Comparison of ENCODE assay signal across 9 cellular contexts in genomic region chr4:2788101-2788500, GRCh38. TPM values are rescaled to one million over a fixed set of nuclear protein-coding genes. Genes with fewer than 3 reads are reported as not detected.
DNase-seq lines count a peak whose midpoint lies in the region; ATAC-seq and TF ChIP-seq lines count a peak whose summit lies in the region.
"Had no signal": no experiment of that assay in that cellular context is flagged by ENCODE, and none has a peak within 500 bp of the region (broad histone marks: within the 10 kb centered on the region; RNA-seq: fewer than 3 reads in every experiment).

No MANE protein-coding gene starts in this region.

- WGBS in esophagus muscularis mucosa: 88% methylated on average over 7 of the region's 7 CpGs

- peaks cover 35 to 45% (median 39%) of the 10 kb centered on the region in 4 donors for H3K4me1 ChIP-seq in esophagus muscularis mucosa

- TF ChIP-seq CTCF in RWPE1 (conservative IDR thresholded peaks at IDR 0.05; ENCODE audit: low read depth) (no peak), esophagus muscularis mucosa (IDR thresholded peaks at IDR 0.05) (no peak), Calu3 (IDR thresholded peaks at IDR 0.05; ENCODE audit: unreplicated experiment) (no peak)

- intact Hi-C loops in esophagus muscularis mucosa (cut with DNase I) (no loop called here), Calu3 (cut with micrococcal nuclease; ENCODE audit: unreplicated experiment) (no loop called here)

- no TSS peak for BruUV-seq in Calu3 (replicated peaks; lab: Mats Ljungman, UMichigan)

- H3K27ac ChIP-seq in RWPE1: peak overlapping the region; percentile 38
- H3K27ac ChIP-seq in esophagus muscularis mucosa (replicated peaks in 1 of 4): peak overlapping the region; percentile 10 to 54 (median 44)
- peak overlapping the region; percentile 30 for H3K27ac ChIP-seq in substantia nigra (ENCODE audit: low read depth, low read length, poor library complexity, severe bottlenecking)

- no peak for DNase-seq in activated T-cell treated with anti-CD3 and anti-CD28 coated beads, Interleukin-2, amount 50 U/mL, for 24 hours
- DNase-seq in activated T-cell treated with anti-CD3 and anti-CD28 coated beads for 4 hours (no peak), RWPE1 (ENCODE audit: low spot score) (no peak), esophagus muscularis mucosa (ENCODE audit: extremely low spot score) (no peak), substantia nigra (lab: John Stamatoyannopoulos, UW) (no peak), Calu3 (no peak)
- DNase-seq: NCI-H187 had no signal

- no peaks in the 10 kb centered on the region for H3K27me3 ChIP-seq in esophagus muscularis mucosa

- peaks cover 8% of the 10 kb centered on the region for H3K9me3 Mint-ChIP-seq in activated T-cell treated with anti-CD3 and anti-CD28 coated beads, Interleukin-2, amount 50 U/mL, for 24 hours
- no peaks in the 10 kb centered on the region for H3K9me3 Mint-ChIP-seq in Calu3 (ENCODE audit: low read depth, unreplicated experiment)

- POLR2A ChIA-PET in RWPE1 (lab: Yijun Ruan, JAX; ENCODE audit: low non-redundant PET): no interaction called here

- no peak overlapping the region for H3K4me3 ChIP-seq in esophagus muscularis mucosa

- H3K36me3 ChIP-seq in esophagus muscularis mucosa: no peaks in the 10 kb centered on the region

- H3K27ac Mint-ChIP-seq in activated T-cell treated with anti-CD3 and anti-CD28 coated beads, Interleukin-2, amount 50 U/mL, for 24 hours: peak overlapping the region; percentile 95
- H3K27ac Mint-ChIP-seq in Calu3 (ENCODE audit: unreplicated experiment): no peak overlapping the region

- H3K36me3 Mint-ChIP-seq in activated T-cell treated with anti-CD3 and anti-CD28 coated beads, Interleukin-2, amount 50 U/mL, for 24 hours (ENCODE audit: low read depth): no peaks in the 10 kb centered on the region
- no peaks in the 10 kb centered on the region for H3K36me3 Mint-ChIP-seq in Calu3 (ENCODE audit: insufficient read depth, unreplicated experiment)

- ATAC-seq in HG03432 (IDR thresholded peaks at IDR 0.05; ENCODE audit: unreplicated experiment) (no peak), HG02970 (IDR thresholded peaks at IDR 0.05; ENCODE audit: low FRiP score, unreplicated experiment) (no peak)

- H3K9me3 ChIP-seq in esophagus muscularis mucosa: peaks cover 0 to 2% (median 0%) of the 10 kb centered on the region in 4 donors

- no peak overlapping the region for H3K4me3 Mint-ChIP-seq in activated T-cell treated with anti-CD3 and anti-CD28 coated beads, Interleukin-2, amount 50 U/mL, for 24 hours
- no peak overlapping the region for H3K4me3 Mint-ChIP-seq in Calu3 (ENCODE audit: low read depth, unreplicated experiment)

- peaks cover 66% of the 10 kb centered on the region for H3K4me1 Mint-ChIP-seq in activated T-cell treated with anti-CD3 and anti-CD28 coated beads, Interleukin-2, amount 50 U/mL, for 24 hours (ENCODE audit: low read depth)
- peaks cover 6% of the 10 kb centered on the region for H3K4me1 Mint-ChIP-seq in Calu3 (ENCODE audit: low read depth, unreplicated experiment)

- CTCF ChIA-PET in RWPE1 (lab: Yijun Ruan, JAX) (no interaction called here), Calu3 (lab: Charles Lee) (interaction anchor here (1.1 kb wide), 1 partner anchor 9 kb away, joined by 3 read pairs; no protein-coding TSS in a partner anchor)

- no peak for TF ChIP-seq EP300 in esophagus muscularis mucosa (IDR thresholded peaks at IDR 0.05)

- TF ChIP-seq POLR2A in esophagus muscularis mucosa (IDR thresholded peaks at IDR 0.05; ENCODE audit: low read depth): no peak

- H3K27me3 Mint-ChIP-seq in activated T-cell treated with anti-CD3 and anti-CD28 coated beads, Interleukin-2, amount 50 U/mL, for 24 hours: no peaks in the 10 kb centered on the region
- no peaks in the 10 kb centered on the region for H3K27me3 Mint-ChIP-seq in Calu3 (ENCODE audit: unreplicated experiment)

RNA-seq across cellular contexts. Expression of gene SH3BP2, which starts 4.8 kb away (rescaled TPM):
- total RNA-seq in esophagus muscularis mucosa: 10 to 100 TPM; 25.2 to 34.5 (median 31.5) TPM
- total RNA-seq in Calu3 (2022): 20.7 and 22.7 TPM in 2 replicates

RNA-seq across cellular contexts. Expression of gene TNIP2, which starts 32.0 kb away (rescaled TPM):
- total RNA-seq in esophagus muscularis mucosa: 10 to 100 TPM; 56.1 to 85.5 (median 75.4) TPM
- total RNA-seq in Calu3 (2022): 17.5 and 18.7 TPM in 2 replicates

RNA-seq across cellular contexts. Expression of gene ADD1, which starts 55.5 kb away (rescaled TPM):
- total RNA-seq in esophagus muscularis mucosa: 100 to 1,000 TPM; 253 to 402 (median 311) TPM
- 123 and 125 TPM in 2 replicates for total RNA-seq in Calu3 (2022)
